8 cellular contexts compared by ENCODE assay signal in the genomic region with DNA sequence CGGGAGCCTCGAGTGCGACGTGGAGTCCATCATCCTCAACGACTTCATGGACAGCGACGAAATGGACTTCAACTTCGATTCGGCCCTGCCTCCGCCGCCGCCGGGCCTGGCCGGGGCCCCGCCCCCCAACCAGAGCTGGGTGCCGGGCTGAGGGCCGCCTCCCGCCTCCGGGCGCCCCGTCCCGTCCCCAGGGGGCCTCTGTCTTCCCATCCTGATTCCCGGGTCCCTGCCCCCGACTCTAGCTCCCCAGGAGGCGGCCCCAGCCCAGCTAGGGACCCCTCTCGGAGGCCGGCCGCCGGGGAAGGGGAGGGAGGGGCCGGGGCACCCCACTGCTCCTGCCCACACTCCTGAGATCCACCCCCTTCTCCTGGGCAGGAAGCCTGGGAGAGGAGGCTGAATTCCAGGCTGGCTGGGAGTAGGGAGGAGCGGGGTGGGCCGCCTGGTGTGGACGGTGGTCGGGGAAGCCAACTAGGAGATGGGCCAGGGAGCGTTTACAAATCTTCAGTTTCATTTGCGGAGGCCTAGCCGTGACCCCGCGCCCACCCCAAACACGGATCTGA. TPM values are rescaled to one million over a fixed set of nuclear protein-coding genes. Genes with fewer than 3 reads are reported as not detected.
DNase-seq lines count a peak whose midpoint lies in the region; ATAC-seq and TF ChIP-seq lines count a peak whose summit lies in the region.

No MANE protein-coding gene starts in this region.

- H3K36me3 ChIP-seq in psoas muscle (ENCODE audit: insufficient read depth in 1 of 2, low read depth in 1 of 2) = no peaks in the 10 kb centered on the region

- peaks cover 0 to 8% (median 0%) of the 10 kb centered on the region in 3 donors for H3K27me3 ChIP-seq in psoas muscle (ENCODE audit: insufficient read depth in 3 of 3, low read length in 2 of 3)

- in situ Hi-C loops in GM13976 (cut with MboI; ENCODE audit: low sequenced_read_pairs, unreplicated experiment) = no loop called here

- TF ChIP-seq CTCF in GM13976 (IDR thresholded peaks at IDR 0.05; ENCODE audit: borderline replicate concordance, control extremely low read depth, extremely low read depth, insufficient read depth, missing control alignments) = no peak
- no peak for TF ChIP-seq CTCF in psoas muscle (IDR thresholded peaks at IDR 0.05)

- intact Hi-C loops in Right ventricle myocardium superior (cut with DNase I) = no loop called here
- intact Hi-C loops in psoas muscle (cut with DNase I) = no loop called here

- H3K27ac ChIP-seq in psoas muscle = peak overlapping the region; percentile 66

- H3K9me3 ChIP-seq in psoas muscle = no peaks in the 10 kb centered on the region

- H3K4me3 ChIP-seq in psoas muscle = peak overlapping the region; percentile 64

- 24 to 38% (median 25%) methylated on average over 34 to 40 of the region's 40 CpGs for WGBS in psoas muscle, 3 donors

- DNase-seq in GM13976 (ENCODE audit: low spot score) (peak; percentile 51), SW 1271 (lab: John Stamatoyannopoulos, UW) (peak; percentile 44 to 68), Right ventricle myocardium superior (peak; percentile 76), psoas muscle (peak; percentile 64 to 72), NCI-H146 (lab: John Stamatoyannopoulos, UW) (no peak), NCI-H2196 (lab: John Stamatoyannopoulos, UW; ENCODE audit: unreplicated experiment) (no peak), Ammon's horn (ENCODE audit: low spot score) (no peak), cerebellar cortex (ENCODE audit: low spot score) (no peak)

- peaks cover 19% of the 10 kb centered on the region for H3K4me1 ChIP-seq in psoas muscle

- ATAC-seq in Right ventricle myocardium superior (ENCODE audit: poor library complexity) (peak; percentile 59), psoas muscle (peak in 2 of 4 donors; percentile 20 to 24)

RNA-seq across cellular contexts. Expression of gene FOXO6, which starts 21.4 kb away (rescaled TPM):
- 3.6 TPM for total RNA-seq in Right ventricle myocardium superior
- total RNA-seq in psoas muscle = 1 to 10 TPM in 3 of 4 donors, under 1 TPM in 1; 0.84 to 8.6 (median 3.3) TPM
- under 1 TPM; 0.42 to 0.88 (median 0.44) TPM for polyA plus RNA-seq in psoas muscle

Comparison
In these comparisons a context has a peak if more than half of its experiments do, and no peak if none do; other contexts are left out.
1. DNase-seq: peak in GM13976 (single experiment), SW 1271 (2 of 2), Right ventricle myocardium superior (single experiment) and psoas muscle (2 of 2); none in NCI-H146 (single experiment), NCI-H2196 (single experiment), Ammon's horn (single experiment) and cerebellar cortex (single experiment).